ENCODE assay signal across 12 cellular contexts in the genomic region with DNA sequence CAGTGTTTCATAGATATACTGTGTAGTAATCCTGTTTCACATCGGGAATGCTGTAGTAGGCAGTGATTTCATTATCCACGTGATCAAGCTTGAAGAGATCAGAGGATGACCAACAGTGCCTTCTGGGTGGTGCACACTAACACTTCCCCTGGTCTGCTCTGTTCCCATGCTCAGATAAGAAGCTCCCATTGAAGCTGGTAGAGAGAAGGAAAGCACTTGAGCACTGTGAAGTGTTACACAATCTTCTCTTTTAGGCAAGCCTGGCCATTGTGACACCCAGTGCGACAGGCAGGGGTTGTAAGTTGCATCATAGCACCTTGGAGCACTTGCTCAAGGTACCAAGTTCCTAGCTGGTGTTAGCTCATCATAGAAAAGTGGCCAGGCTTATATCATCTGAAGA. TPM values are rescaled to one million over a fixed set of nuclear protein-coding genes. Genes with fewer than 3 reads are reported as not detected.
DNase-seq lines count a peak whose midpoint lies in the region; ATAC-seq, FAIRE-seq and TF ChIP-seq lines count a peak whose summit lies in the region.
"Had no signal": no experiment of that assay in that cellular context is flagged by ENCODE, and none has a peak within 500 bp of the region (broad histone marks: within the 10 kb centered on the region; RNA-seq: fewer than 3 reads in every experiment).

No MANE protein-coding gene starts in this region.

- no peak overlapping the region for H2BK120ac ChIP-seq in mesendoderm (ENCODE audit: low read depth, low read length)

- no peaks in the 10 kb centered on the region for H3K4me1 ChIP-seq in mesendoderm (ENCODE audit: control insufficient read depth, low read depth, low read length)
- H3K4me1 ChIP-seq: ascending aorta had no signal

- no peak overlapping the region for H2BK15ac ChIP-seq in mesendoderm (replicated peaks; ENCODE audit: low read depth)

- H3K18ac ChIP-seq in mesendoderm (ENCODE audit: low read length) = no peak overlapping the region

- H3K56ac ChIP-seq in mesendoderm (ENCODE audit: low read length) = no peak overlapping the region

- H3K36me3 ChIP-seq in mesendoderm (ENCODE audit: control insufficient read depth, insufficient read depth, low read length) = no peaks in the 10 kb centered on the region
- H3K36me3 ChIP-seq: ascending aorta, suprapubic skin had no signal

- no peak overlapping the region for H4K5ac ChIP-seq in mesendoderm (ENCODE audit: low read length)

- no peak overlapping the region for H2AK5ac ChIP-seq in mesendoderm (ENCODE audit: low read length)

- no peak overlapping the region for H3K4me3 ChIP-seq in mesendoderm (ENCODE audit: low read length)
- H3K4me3 ChIP-seq: ascending aorta, suprapubic skin had no signal

- H3K4me3 Mint-ChIP-seq in activated T-cell treated with anti-CD3 and anti-CD28 coated beads, Interleukin-2, amount 50 U/mL, for 72 hours = no peak overlapping the region

- no peak overlapping the region for H2BK5ac ChIP-seq in mesendoderm (ENCODE audit: low read length)

- H3K9me3 Mint-ChIP-seq in activated T-cell treated with anti-CD3 and anti-CD28 coated beads, Interleukin-2, amount 50 U/mL, for 72 hours = no peaks in the 10 kb centered on the region

- no peak overlapping the region for H3K23ac ChIP-seq in mesendoderm (ENCODE audit: low read length)

- H4K8ac ChIP-seq in mesendoderm (ENCODE audit: low read depth, low read length) = no peak overlapping the region

- peak overlapping the region; percentile 10 for H3K27ac ChIP-seq in epithelial cell of prostate
- no peak overlapping the region for H3K27ac ChIP-seq in mesendoderm (ENCODE audit: low read depth, low read length)
- H3K27ac ChIP-seq: ascending aorta, suprapubic skin had no signal

- no peaks in the 10 kb centered on the region for H3K79me1 ChIP-seq in mesendoderm (ENCODE audit: low read length)

- DNase-seq in Daoy (ENCODE audit: low read depth) (peak; percentile 4), epithelial cell of prostate (ENCODE audit: low read depth, low spot score) (no peak), mesendoderm (peak; percentile 27), H54 (ENCODE audit: insufficient read length, low spot score) (no peak), AG08396 (ENCODE audit: low spot score) (no peak)
- DNase-seq in NK-92 treated with Interleukin-12 subunit alpha and Interleukin-12 subunit beta, amount 100 ng/mL, for 24 hours (lab: John Stamatoyannopoulos, UW) = peak; percentile 64
- no peak for DNase-seq in activated T-cell treated with anti-CD3 and anti-CD28 coated beads, Interleukin-2, amount 50 U/mL, for 72 hours
- DNase-seq: NCI-H2107; stimulated activated CD4-positive, alpha-beta T cell treated with anti-CD3 and anti-CD28 coated beads, Interleukin-4, amount 100 ng/mL, for 1 hour had no signal

- H3K4me2 ChIP-seq in mesendoderm (ENCODE audit: low read length) = no peak overlapping the region

- peaks cover 0 to 1% of the 10 kb centered on the region in 2 donors for H3K36me3 Mint-ChIP-seq in activated T-cell treated with anti-CD3 and anti-CD28 coated beads, Interleukin-2, amount 50 U/mL, for 72 hours (ENCODE audit: insufficient read depth in 2 of 2)

- WGBS in mesendoderm (ENCODE audit: extremely low coverage, insufficient coverage, low lambda C conversion rate) = no CpG with 5 or more reads among the region's 3 CpGs

- no peak for FAIRE-seq in H54 (lab: Jason Lieb, UNC)

- H3K4me1 Mint-ChIP-seq in activated T-cell treated with anti-CD3 and anti-CD28 coated beads, Interleukin-2, amount 50 U/mL, for 72 hours (ENCODE audit: low read depth) = peaks cover 5% of the 10 kb centered on the region

- H3K27me3 Mint-ChIP-seq in activated T-cell treated with anti-CD3 and anti-CD28 coated beads, Interleukin-2, amount 50 U/mL, for 72 hours (ENCODE audit: low read depth) = peaks cover 7% of the 10 kb centered on the region

- no peak overlapping the region for H3K9ac ChIP-seq in mesendoderm (ENCODE audit: low read length)

- no peak for TF ChIP-seq POLR2A in H54 (IDR thresholded peaks at IDR 0.05; ENCODE audit: low read depth, low read length)

- H3K79me2 ChIP-seq in mesendoderm (ENCODE audit: control insufficient read depth, insufficient read depth, low read length) = no peaks in the 10 kb centered on the region

- no peaks in the 10 kb centered on the region for H3K27me3 ChIP-seq in mesendoderm (ENCODE audit: insufficient read depth, low read length, poor library complexity)
- H3K27me3 ChIP-seq: ascending aorta, suprapubic skin had no signal

- H3K4ac ChIP-seq in mesendoderm (ENCODE audit: low read depth, low read length) = no peak overlapping the region

- no peak for ATAC-seq in GM21528 (IDR thresholded peaks at IDR 0.05; ENCODE audit: low FRiP score, unreplicated experiment)
- ATAC-seq in activated T-cell treated with anti-CD3 and anti-CD28 coated beads, Interleukin-2, amount 50 U/mL, for 72 hours (replicated peaks in 1 of 2) = no peak

- H3K27ac Mint-ChIP-seq in activated T-cell treated with anti-CD3 and anti-CD28 coated beads, Interleukin-2, amount 50 U/mL, for 72 hours = no peak overlapping the region

RNA-seq across cellular contexts. Expression of gene GPD2, which starts 30.6 kb away (rescaled TPM):
- 36.9 and 56.7 TPM in 2 replicates for total RNA-seq in Daoy (2014; rRNA removed; shearing (Covaris generic))
- 42.8 TPM for polyA plus RNA-seq in mesendoderm (2013, experiment 1 of 2)
- 40.8 TPM for polyA plus RNA-seq in mesendoderm (2013, experiment 2 of 2)
- total RNA-seq in activated T-cell treated with anti-CD3 and anti-CD28 coated beads, Interleukin-2, amount 50 U/mL, for 72 hours = 10 to 100 TPM; 20.0 to 24.9 TPM

Comparison
In these comparisons a context has a peak if more than half of its experiments do, and no peak if none do; other contexts are left out.
1. DNase-seq: peak in Daoy (single experiment), NK-92 treated with Interleukin-12 subunit alpha and Interleukin-12 subunit beta, amount 100 ng/mL, for 24 hours (single experiment) and mesendoderm (single experiment); none in epithelial cell of prostate (single experiment), H54 (single experiment), AG08396 (single experiment) and activated T-cell treated with anti-CD3 and anti-CD28 coated beads, Interleukin-2, amount 50 U/mL, for 72 hours (0 of 2).